ENCODE assay signal across 8 cellular contexts in the genomic region with DNA sequence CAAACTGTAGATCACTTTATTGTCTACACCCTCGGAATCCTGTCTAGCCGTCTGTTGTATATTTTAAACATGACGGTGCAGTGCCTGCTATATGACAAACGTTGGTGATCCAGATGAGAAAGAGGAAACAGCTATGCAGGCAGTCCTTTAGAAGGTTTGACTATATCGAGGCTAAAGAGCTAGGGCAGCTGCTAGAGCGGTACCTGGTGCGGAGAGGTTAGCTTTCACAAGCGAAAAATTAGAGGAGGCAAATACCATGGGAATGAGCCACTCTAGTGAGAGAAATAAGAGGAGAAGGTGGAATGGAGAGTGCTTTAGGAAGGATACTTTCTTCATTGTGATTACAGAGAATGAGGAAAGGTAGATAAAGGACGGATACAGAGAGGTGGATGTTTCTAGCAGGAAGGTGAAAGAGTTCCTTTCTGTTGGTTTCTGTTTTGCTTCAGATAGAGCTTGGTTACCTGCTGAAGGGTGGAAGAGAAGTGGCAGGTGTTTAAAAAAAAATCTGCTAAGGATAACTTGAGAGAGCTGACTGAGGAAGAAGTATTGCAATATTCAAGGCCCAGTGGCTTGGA. TPM values are rescaled to one million over a fixed set of nuclear protein-coding genes. Genes with fewer than 3 reads are reported as not detected.
DNase-seq lines count a peak whose midpoint lies in the region; ATAC-seq and TF ChIP-seq lines count a peak whose summit lies in the region.

No MANE protein-coding gene starts in this region.

- TF ChIP-seq CTCF in HEK293 (tag by site-specific recombination; IDR thresholded peaks at IDR 0.05) (no peak), endothelial cell (IDR thresholded peaks at IDR 0.05; ENCODE audit: unreplicated experiment) (no peak), neural crest cell (conservative IDR thresholded peaks at IDR 0.05) (no peak)

- H3K27ac Mint-ChIP-seq in endothelial cell (ENCODE audit: unreplicated experiment) (peak overlapping the region; percentile 91), neural crest cell (ENCODE audit: unreplicated experiment) (no peak overlapping the region)

- ATAC-seq in SK-N-SH treated with all-trans-retinoic acid at 6 μM for 48 hours (peak; percentile 3), HG02981 (IDR thresholded peaks at IDR 0.05; ENCODE audit: unreplicated experiment) (no peak)

- H3K4me1 ChIP-seq in HEK293 (ENCODE audit: control insufficient read depth, insufficient read depth, low read length): peaks cover 5% of the 10 kb centered on the region; the same call in 1 of the 2 replicates

- H3K36me3 ChIP-seq in HEK293 (ENCODE audit: control insufficient read depth in 2 of 2, insufficient read depth in 1 of 2, low read length in 2 of 2): no peaks in the 10 kb centered on the region

- H3K4me1 Mint-ChIP-seq in endothelial cell (ENCODE audit: unreplicated experiment) (peaks cover 17% of the 10 kb centered on the region), neural crest cell (peaks cover 32% of the 10 kb centered on the region)

- CTCF ChIA-PET in HEK293 (lab: Yijun Ruan, JAX): interaction anchor here (0.5 to 1.0 kb wide), 2 partner anchors 123 to 1138 kb away, joined by 3 to 4 read pairs; no protein-coding TSS in a partner anchor

- DNase-seq in D341Med (ENCODE audit: low spot score): peak; percentile 12
- peak; percentile 8 for DNase-seq in endothelial cell (ENCODE audit: low spot score)
- peak; percentile 2 for DNase-seq in neural crest cell (ENCODE audit: low read depth, low spot score)
- no peak for DNase-seq in DMS 273 treated with DMSO at 0.1 percent for 48 hours (lab: John Stamatoyannopoulos, UW)
- no peak for DNase-seq in cortex of kidney (lab: John Stamatoyannopoulos, UW)

- H3K27me3 Mint-ChIP-seq in endothelial cell (ENCODE audit: unreplicated experiment): peaks cover 12% of the 10 kb centered on the region
- no peaks in the 10 kb centered on the region for H3K27me3 Mint-ChIP-seq in neural crest cell (ENCODE audit: low read depth)

- peaks cover 4% of the 10 kb centered on the region for H3K36me3 Mint-ChIP-seq in endothelial cell (ENCODE audit: low read depth, unreplicated experiment)
- H3K36me3 Mint-ChIP-seq in neural crest cell (ENCODE audit: low read depth): peaks cover 5% of the 10 kb centered on the region

- H3K4me3 Mint-ChIP-seq in endothelial cell (ENCODE audit: unreplicated experiment): peak overlapping the region; percentile 93
- H3K4me3 Mint-ChIP-seq in neural crest cell: peak overlapping the region; percentile 97

- H3K4me3 ChIP-seq in HEK293 (ENCODE audit: low read depth, low read length): peak overlapping the region; percentile 64

- POLR2A ChIA-PET in HEK293 (lab: Yijun Ruan, JAX): interaction anchor here (0.6 to 1.1 kb wide), 4 partner anchors 37 to 319 kb away, joined by 3 to 4 read pairs (median 3); no protein-coding TSS in a partner anchor

- H3K27ac ChIP-seq in HEK293 (ENCODE audit: extremely low read depth, low read depth, low read length): peak overlapping the region; percentile 95

- H3K9me3 ChIP-seq in HEK293 (ENCODE audit: control insufficient read depth, insufficient read depth, low read depth, low read length): no peaks in the 10 kb centered on the region

- H3K9me3 Mint-ChIP-seq in endothelial cell (ENCODE audit: unreplicated experiment) (no peaks in the 10 kb centered on the region), neural crest cell (no peaks in the 10 kb centered on the region)

TF ChIP-seq in HEK293, 187 proteins besides CTCF, POLR2A, EP300 and RAD21:
- TF ChIP-seq ZSCAN23 (tag by site-specific recombination; IDR thresholded peaks at IDR 0.05): no peak
- TF ChIP-seq PRDM1 (tag by site-specific recombination; IDR thresholded peaks at IDR 0.05): peak; percentile 89
- TF ChIP-seq MYNN (tag by site-specific recombination; IDR thresholded peaks at IDR 0.05; ENCODE audit: borderline replicate concordance): no peak
- TF ChIP-seq ZNF76 (tag by site-specific recombination; IDR thresholded peaks at IDR 0.05; ENCODE audit: borderline replicate concordance, low read depth): no peak
- TF ChIP-seq ZNF223 (tag by site-specific recombination; IDR thresholded peaks at IDR 0.05): no peak
- TF ChIP-seq TRIM28 (IDR thresholded peaks at IDR 0.05; ENCODE audit: borderline replicate concordance, low read length): no peak
- no peak for TF ChIP-seq ZFP69B (tag by site-specific recombination; IDR thresholded peaks at IDR 0.05)
TF ChIP-seq in HEK293: peak in this region for 1.

TF ChIP-seq in SK-N-SH treated with all-trans-retinoic acid at 6 μM for 48 hours, 23 proteins besides CTCF, POLR2A, EP300 and RAD21:
- TF ChIP-seq ESRRG (CRISPR knock-in tag; IDR thresholded peaks at IDR 0.05) (no peak), TOX (CRISPR knock-in tag; IDR thresholded peaks at IDR 0.05; ENCODE audit: borderline replicate concordance) (no peak), ZFP3 (CRISPR knock-in tag; IDR thresholded peaks at IDR 0.05) (no peak)
- TF ChIP-seq, protein P1, sequence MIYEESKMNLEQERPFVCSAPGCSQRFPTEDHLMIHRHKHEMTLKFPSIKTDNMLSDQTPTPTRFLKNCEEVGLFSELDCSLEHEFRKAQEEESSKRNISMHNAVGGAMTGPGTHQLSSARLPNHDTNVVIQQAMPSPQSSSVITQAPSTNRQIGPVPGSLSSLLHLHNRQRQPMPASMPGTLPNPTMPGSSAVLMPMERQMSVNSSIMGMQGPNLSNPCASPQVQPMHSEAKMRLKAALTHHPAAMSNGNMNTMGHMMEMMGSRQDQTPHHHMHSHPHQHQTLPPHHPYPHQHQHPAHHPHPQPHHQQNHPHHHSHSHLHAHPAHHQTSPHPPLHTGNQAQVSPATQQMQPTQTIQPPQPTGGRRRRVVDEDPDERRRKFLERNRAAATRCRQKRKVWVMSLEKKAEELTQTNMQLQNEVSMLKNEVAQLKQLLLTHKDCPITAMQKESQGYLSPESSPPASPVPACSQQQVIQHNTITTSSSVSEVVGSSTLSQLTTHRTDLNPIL (CRISPR knock-in tag; IDR thresholded peaks at IDR 0.05; ENCODE audit: low read depth): no peak
- TF ChIP-seq, protein P2, sequence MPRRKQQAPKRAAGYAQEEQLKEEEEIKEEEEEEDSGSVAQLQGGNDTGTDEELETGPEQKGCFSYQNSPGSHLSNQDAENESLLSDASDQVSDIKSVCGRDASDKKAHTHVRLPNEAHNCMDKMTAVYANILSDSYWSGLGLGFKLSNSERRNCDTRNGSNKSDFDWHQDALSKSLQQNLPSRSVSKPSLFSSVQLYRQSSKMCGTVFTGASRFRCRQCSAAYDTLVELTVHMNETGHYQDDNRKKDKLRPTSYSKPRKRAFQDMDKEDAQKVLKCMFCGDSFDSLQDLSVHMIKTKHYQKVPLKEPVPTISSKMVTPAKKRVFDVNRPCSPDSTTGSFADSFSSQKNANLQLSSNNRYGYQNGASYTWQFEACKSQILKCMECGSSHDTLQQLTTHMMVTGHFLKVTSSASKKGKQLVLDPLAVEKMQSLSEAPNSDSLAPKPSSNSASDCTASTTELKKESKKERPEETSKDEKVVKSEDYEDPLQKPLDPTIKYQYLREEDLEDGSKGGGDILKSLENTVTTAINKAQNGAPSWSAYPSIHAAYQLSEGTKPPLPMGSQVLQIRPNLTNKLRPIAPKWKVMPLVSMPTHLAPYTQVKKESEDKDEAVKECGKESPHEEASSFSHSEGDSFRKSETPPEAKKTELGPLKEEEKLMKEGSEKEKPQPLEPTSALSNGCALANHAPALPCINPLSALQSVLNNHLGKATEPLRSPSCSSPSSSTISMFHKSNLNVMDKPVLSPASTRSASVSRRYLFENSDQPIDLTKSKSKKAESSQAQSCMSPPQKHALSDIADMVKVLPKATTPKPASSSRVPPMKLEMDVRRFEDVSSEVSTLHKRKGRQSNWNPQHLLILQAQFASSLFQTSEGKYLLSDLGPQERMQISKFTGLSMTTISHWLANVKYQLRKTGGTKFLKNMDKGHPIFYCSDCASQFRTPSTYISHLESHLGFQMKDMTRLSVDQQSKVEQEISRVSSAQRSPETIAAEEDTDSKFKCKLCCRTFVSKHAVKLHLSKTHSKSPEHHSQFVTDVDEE (CRISPR knock-in tag; IDR thresholded peaks at IDR 0.05): no peak
- TF ChIP-seq, protein P3, sequence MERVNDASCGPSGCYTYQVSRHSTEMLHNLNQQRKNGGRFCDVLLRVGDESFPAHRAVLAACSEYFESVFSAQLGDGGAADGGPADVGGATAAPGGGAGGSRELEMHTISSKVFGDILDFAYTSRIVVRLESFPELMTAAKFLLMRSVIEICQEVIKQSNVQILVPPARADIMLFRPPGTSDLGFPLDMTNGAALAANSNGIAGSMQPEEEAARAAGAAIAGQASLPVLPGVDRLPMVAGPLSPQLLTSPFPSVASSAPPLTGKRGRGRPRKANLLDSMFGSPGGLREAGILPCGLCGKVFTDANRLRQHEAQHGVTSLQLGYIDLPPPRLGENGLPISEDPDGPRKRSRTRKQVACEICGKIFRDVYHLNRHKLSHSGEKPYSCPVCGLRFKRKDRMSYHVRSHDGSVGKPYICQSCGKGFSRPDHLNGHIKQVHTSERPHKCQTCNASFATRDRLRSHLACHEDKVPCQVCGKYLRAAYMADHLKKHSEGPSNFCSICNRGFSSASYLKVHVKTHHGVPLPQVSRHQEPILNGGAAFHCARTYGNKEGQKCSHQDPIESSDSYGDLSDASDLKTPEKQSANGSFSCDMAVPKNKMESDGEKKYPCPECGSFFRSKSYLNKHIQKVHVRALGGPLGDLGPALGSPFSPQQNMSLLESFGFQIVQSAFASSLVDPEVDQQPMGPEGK (CRISPR knock-in tag; IDR thresholded peaks at IDR 0.05; ENCODE audit: borderline replicate concordance): no peak

RNA-seq across cellular contexts. Expression of a gene that starts 1.0 kb away (rescaled TPM):
- total RNA-seq in endothelial cell (ENCODE audit: unreplicated experiment): 14.9 TPM
- 13.5 and 17.8 TPM in 2 replicates for total RNA-seq in neural crest cell

Comparison
In these comparisons a context has a peak if more than half of its experiments do, and no peak if none do; other contexts are left out.
1. DNase-seq: peak in D341Med (single experiment), endothelial cell (single experiment) and neural crest cell (single experiment); none in DMS 273 treated with DMSO at 0.1 percent for 48 hours (single experiment) and cortex of kidney (single experiment).